Comparison of ENCODE assay signal across 8 cellular contexts in genomic region chr5:95252801-95253200, GRCh38.
"Had no signal": no experiment of that assay in that cellular context is flagged by ENCODE, and none has a peak within 500 bp of the region (broad histone marks: within the 10 kb centered on the region; RNA-seq: fewer than 3 reads in every experiment).

No MANE protein-coding gene starts in this region.

- ATAC-seq: GM12878 had no signal

- DNase-seq: GDM1, GF-D8 had no signal

- FAIRE-seq: G401.6, GM12878, GM12891, GM12892, GM18507, GM19239 had no signal

- H3K4me3 ChIP-seq: GM12878 had no signal
